In genomic region chr2:79620679-79621078, GRCh38 we compare ENCODE assay signal across 26 cellular contexts.
"Had no signal": no experiment of that assay in that cellular context is flagged by ENCODE, and none has a peak within 500 bp of the region (broad histone marks: within the 10 kb centered on the region; RNA-seq: fewer than 3 reads in every experiment).

No MANE protein-coding gene starts in this region.

- H3K4me3 ChIP-seq: colonic mucosa, lung, psoas muscle, right atrium auricular region, sigmoid colon, skin epidermis, thoracic aorta, transverse colon had no signal

- DNase-seq: colonic mucosa; dermis blood vessel endothelial cell; endodermal cell; erythroblast; foreskin keratinocyte; head of caudate nucleus; hippocampal formation; left ventricle myocardium superior; mesenchymal stem cell; midbrain; naive B cell; nephron progenitor cell; psoas muscle; sigmoid colon; stimulated activated CD4-positive, alpha-beta T cell treated with anti-CD3 and anti-CD28 coated beads, Interleukin-2, amount 100 ng/mL, for 24 hours; stimulated activated CD4-positive, alpha-beta T cell treated with anti-CD3 and anti-CD28 coated beads, Interleukin-4, amount 100 ng/mL, for 4 hours; stimulated activated naive B cell treated with anti-CD40 and anti-IgM and Interleukin-4, amounts not matched to agents 10 μg/mL and 1 μg/mL and 100 μg/mL, for 72 hours; stimulated activated naive CD8-positive, alpha-beta T cell treated with anti-CD3 and anti-CD28 coated beads, Interleukin-15, amount 100 ng/mL, for 72 hours; substantia nigra; transverse colon had no signal

- H3K36me3 ChIP-seq: colonic mucosa, neutrophil, right atrium auricular region, sigmoid colon, thoracic aorta, transverse colon had no signal

- H3K27me3 ChIP-seq: colonic mucosa, foreskin keratinocyte, neutrophil, right atrium auricular region, sigmoid colon, transverse colon had no signal

- ATAC-seq: foreskin keratinocyte; left ventricle myocardium superior; psoas muscle; stimulated activated naive B cell treated with anti-CD40 and anti-IgM and Interleukin-4, amounts not matched to agents 10 μg/mL and 1 μg/mL and 100 μg/mL, for 72 hours; stimulated activated naive CD8-positive, alpha-beta T cell treated with anti-CD3 and anti-CD28 coated beads, Interleukin-15, amount 100 ng/mL, for 72 hours had no signal

- H3K4me1 ChIP-seq: colonic mucosa, foreskin keratinocyte, psoas muscle, right atrium auricular region, sigmoid colon had no signal

- H3K27ac ChIP-seq: colonic mucosa, foreskin keratinocyte, neutrophil, psoas muscle, right atrium auricular region, sigmoid colon, skin epidermis, thoracic aorta, transverse colon had no signal

- H3K9me3 ChIP-seq: colonic mucosa, neutrophil, psoas muscle, right atrium auricular region, sigmoid colon, thoracic aorta, transverse colon had no signal

- FAIRE-seq: endothelial cell of umbilical vein had no signal
